In the genomic region with DNA sequence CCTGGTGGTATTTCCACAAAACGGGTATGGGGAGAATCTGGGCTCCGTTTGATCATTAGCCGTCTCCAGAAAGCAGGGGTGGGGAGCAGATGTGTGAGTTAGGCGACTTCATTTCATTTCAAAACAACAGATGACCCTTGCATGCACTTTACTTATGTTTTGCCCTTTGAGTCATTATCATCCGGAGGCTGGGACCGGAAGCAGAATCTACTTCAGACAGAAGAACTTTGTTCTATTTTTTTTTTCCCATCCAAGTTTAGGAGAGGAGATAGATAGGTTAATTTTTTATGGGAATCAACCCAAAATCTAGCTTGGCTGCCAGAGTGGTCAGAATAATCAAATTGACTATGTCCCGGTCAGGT, we compare ENCODE assay signal across 1 cellular context.
TF ChIP-seq lines count a peak whose summit lies in the region.

No MANE protein-coding gene starts in this region.

TF ChIP-seq in GM23338, 12 proteins besides CTCF, POLR2A, EP300 and RAD21 (continued from another document):
- TF ChIP-seq, protein P1, sequence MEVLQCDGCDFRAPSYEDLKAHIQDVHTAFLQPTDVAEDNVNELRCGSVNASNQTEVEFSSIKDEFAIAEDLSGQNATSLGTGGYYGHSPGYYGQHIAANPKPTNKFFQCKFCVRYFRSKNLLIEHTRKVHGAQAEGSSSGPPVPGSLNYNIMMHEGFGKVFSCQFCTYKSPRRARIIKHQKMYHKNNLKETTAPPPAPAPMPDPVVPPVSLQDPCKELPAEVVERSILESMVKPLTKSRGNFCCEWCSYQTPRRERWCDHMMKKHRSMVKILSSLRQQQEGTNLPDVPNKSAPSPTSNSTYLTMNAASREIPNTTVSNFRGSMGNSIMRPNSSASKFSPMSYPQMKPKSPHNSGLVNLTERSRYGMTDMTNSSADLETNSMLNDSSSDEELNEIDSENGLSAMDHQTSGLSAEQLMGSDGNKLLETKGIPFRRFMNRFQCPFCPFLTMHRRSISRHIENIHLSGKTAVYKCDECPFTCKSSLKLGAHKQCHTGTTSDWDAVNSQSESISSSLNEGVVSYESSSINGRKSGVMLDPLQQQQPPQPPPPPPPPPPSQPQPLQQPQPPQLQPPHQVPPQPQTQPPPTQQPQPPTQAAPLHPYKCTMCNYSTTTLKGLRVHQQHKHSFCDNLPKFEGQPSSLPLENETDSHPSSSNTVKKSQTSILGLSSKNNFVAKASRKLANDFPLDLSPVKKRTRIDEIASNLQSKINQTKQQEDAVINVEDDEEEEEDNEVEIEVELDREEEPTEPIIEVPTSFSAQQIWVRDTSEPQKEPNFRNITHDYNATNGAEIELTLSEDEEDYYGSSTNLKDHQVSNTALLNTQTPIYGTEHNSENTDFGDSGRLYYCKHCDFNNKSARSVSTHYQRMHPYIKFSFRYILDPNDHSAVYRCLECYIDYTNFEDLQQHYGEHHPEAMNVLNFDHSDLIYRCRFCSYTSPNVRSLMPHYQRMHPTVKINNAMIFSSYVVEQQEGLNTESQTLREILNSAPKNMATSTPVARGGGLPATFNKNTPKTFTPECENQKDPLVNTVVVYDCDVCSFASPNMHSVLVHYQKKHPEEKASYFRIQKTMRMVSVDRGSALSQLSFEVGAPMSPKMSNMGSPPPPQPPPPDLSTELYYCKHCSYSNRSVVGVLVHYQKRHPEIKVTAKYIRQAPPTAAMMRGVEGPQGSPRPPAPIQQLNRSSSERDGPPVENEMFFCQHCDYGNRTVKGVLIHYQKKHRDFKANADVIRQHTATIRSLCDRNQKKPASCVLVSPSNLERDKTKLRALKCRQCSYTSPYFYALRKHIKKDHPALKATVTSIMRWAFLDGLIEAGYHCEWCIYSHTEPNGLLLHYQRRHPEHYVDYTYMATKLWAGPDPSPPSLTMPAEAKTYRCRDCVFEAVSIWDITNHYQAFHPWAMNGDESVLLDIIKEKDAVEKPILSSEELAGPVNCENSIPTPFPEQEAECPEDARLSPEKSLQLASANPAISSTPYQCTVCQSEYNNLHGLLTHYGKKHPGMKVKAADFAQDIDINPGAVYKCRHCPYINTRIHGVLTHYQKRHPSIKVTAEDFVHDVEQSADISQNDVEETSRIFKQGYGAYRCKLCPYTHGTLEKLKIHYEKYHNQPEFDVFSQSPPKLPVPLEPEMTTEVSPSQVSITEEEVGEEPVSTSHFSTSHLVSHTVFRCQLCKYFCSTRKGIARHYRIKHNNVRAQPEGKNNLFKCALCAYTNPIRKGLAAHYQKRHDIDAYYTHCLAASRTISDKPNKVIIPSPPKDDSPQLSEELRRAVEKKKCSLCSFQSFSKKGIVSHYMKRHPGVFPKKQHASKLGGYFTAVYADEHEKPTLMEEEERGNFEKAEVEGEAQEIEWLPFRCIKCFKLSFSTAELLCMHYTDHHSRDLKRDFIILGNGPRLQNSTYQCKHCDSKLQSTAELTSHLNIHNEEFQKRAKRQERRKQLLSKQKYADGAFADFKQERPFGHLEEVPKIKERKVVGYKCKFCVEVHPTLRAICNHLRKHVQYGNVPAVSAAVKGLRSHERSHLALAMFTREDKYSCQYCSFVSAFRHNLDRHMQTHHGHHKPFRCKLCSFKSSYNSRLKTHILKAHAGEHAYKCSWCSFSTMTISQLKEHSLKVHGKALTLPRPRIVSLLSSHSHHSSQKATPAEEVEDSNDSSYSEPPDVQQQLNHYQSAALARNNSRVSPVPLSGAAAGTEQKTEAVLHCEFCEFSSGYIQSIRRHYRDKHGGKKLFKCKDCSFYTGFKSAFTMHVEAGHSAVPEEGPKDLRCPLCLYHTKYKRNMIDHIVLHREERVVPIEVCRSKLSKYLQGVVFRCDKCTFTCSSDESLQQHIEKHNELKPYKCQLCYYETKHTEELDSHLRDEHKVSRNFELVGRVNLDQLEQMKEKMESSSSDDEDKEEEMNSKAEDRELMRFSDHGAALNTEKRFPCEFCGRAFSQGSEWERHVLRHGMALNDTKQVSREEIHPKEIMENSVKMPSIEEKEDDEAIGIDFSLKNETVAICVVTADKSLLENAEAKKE (CRISPR knock-in tag; IDR thresholded peaks at IDR 0.05): no peak
- TF ChIP-seq ZNF114 (CRISPR knock-in tag; IDR thresholded peaks at IDR 0.05): no peak
- no peak for TF ChIP-seq EZH2 (IDR thresholded peaks at IDR 0.05; ENCODE audit: low read depth, unreplicated experiment)
- no peak for TF ChIP-seq NANOG (IDR thresholded peaks at IDR 0.05; ENCODE audit: borderline replicate concordance)
- no peak for TF ChIP-seq JUNB (IDR thresholded peaks at IDR 0.05; ENCODE audit: unreplicated experiment)
- no peak for TF ChIP-seq ZNF331 (CRISPR knock-in tag; IDR thresholded peaks at IDR 0.05; ENCODE audit: low read depth)
- TF ChIP-seq EZH2phosphoT487 (IDR thresholded peaks at IDR 0.05; ENCODE audit: unreplicated experiment): no peak
- TF ChIP-seq, protein P2, sequence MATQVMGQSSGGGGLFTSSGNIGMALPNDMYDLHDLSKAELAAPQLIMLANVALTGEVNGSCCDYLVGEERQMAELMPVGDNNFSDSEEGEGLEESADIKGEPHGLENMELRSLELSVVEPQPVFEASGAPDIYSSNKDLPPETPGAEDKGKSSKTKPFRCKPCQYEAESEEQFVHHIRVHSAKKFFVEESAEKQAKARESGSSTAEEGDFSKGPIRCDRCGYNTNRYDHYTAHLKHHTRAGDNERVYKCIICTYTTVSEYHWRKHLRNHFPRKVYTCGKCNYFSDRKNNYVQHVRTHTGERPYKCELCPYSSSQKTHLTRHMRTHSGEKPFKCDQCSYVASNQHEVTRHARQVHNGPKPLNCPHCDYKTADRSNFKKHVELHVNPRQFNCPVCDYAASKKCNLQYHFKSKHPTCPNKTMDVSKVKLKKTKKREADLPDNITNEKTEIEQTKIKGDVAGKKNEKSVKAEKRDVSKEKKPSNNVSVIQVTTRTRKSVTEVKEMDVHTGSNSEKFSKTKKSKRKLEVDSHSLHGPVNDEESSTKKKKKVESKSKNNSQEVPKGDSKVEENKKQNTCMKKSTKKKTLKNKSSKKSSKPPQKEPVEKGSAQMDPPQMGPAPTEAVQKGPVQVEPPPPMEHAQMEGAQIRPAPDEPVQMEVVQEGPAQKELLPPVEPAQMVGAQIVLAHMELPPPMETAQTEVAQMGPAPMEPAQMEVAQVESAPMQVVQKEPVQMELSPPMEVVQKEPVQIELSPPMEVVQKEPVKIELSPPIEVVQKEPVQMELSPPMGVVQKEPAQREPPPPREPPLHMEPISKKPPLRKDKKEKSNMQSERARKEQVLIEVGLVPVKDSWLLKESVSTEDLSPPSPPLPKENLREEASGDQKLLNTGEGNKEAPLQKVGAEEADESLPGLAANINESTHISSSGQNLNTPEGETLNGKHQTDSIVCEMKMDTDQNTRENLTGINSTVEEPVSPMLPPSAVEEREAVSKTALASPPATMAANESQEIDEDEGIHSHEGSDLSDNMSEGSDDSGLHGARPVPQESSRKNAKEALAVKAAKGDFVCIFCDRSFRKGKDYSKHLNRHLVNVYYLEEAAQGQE (IDR thresholded peaks at IDR 0.05; ENCODE audit: unreplicated experiment): no peak
- TF ChIP-seq CREB1 (CRISPR knock-in tag; IDR thresholded peaks at IDR 0.05; ENCODE audit: low read depth): no peak
- TF ChIP-seq POLR2AphosphoS5 (IDR thresholded peaks at IDR 0.05; ENCODE audit: low read depth): no peak
- no peak for TF ChIP-seq STAT1 (IDR thresholded peaks at IDR 0.05; ENCODE audit: unreplicated experiment)
